ENCODE assay signal across 21 cellular contexts in the genomic region with DNA sequence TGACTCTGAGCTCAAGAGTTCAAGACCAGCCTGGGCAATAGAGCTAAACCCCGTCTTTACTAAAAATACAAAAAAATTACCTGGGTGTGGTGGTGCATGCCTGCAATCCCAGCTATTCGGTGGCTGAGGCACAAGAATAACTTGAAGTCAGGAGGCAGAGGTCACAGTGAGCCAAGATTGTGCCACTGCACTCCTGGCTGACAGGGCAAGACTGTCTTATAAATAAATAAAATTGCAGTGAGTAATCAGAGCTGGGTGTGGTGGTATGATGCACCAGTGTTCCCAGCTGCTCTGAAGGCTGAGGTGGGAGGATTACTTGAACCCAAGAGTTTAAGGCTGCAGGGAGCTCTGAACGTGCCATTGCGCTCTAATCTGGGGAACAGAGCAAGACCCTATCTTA. TPM values are rescaled to one million over a fixed set of nuclear protein-coding genes. Genes with fewer than 3 reads are reported as not detected.
A peak's percentile ranks its signal among the peaks of the same experiment; 100 is the strongest.
DNase-seq lines count a peak whose midpoint lies in the region; TF ChIP-seq lines count a peak whose summit lies in the region.
"Had no signal": no experiment of that assay in that cellular context is flagged by ENCODE, and none has a peak within 500 bp of the region (broad histone marks: within the 10 kb centered on the region; RNA-seq: fewer than 3 reads in every experiment).

No MANE protein-coding gene starts in this region.

- no peak for TF ChIP-seq CTCF in fibroblast of pulmonary artery (IDR thresholded peaks at IDR 0.05; ENCODE audit: low read length, missing control alignments)
- TF ChIP-seq CTCF in spleen (IDR thresholded peaks at IDR 0.05 in 8 of 11, conservative IDR thresholded peaks at IDR 0.05 in 3 of 11): no peak

- intact Hi-C loops in head of caudate nucleus (cut with DNase I) (no loop called here), spleen (cut with DNase I; ENCODE audit: low total_unique reads) (loop anchor here (10.0 kb wide), 1 partner anchor 69 kb away; no protein-coding TSS in a partner anchor)

- H3K27ac ChIP-seq in spleen: no peak overlapping the region
- H3K27ac ChIP-seq: gastroesophageal sphincter, neutrophil, SK-N-MC, thyroid gland had no signal

- WGBS in spleen, 5 donors: 89 to 92% (median 90%) methylated on average over 4 of the region's 4 CpGs

- no peaks in the 10 kb centered on the region for H3K36me3 ChIP-seq in spleen
- H3K36me3 ChIP-seq: BE2C, gastroesophageal sphincter, HAP-1, neutrophil, thyroid gland had no signal

- H3K4me3 ChIP-seq in fibroblast of pulmonary artery (replicated peaks; ENCODE audit: low read depth, low read length) (no peak overlapping the region), spleen (no peak overlapping the region)
- H3K4me3 ChIP-seq: gastroesophageal sphincter, HAP-1, SK-N-MC, thyroid gland had no signal

- H3K4me1 ChIP-seq in spleen: no peaks in the 10 kb centered on the region
- H3K4me1 ChIP-seq: BE2C, gastroesophageal sphincter, thyroid gland had no signal

- TF ChIP-seq POLR2A in spleen (IDR thresholded peaks at IDR 0.05): no peak

- no peaks in the 10 kb centered on the region for H3K27me3 ChIP-seq in spleen (replicated peaks in 1 of 7)
- H3K27me3 ChIP-seq: gastroesophageal sphincter, neutrophil, thyroid gland had no signal

- peak; percentile 69 for DNase-seq in HT1080 (ENCODE audit: low read depth)
- peak; percentile 19 for DNase-seq in amniotic epithelial cell (ENCODE audit: low read depth)
- DNase-seq in fibroblast of pulmonary artery (ENCODE audit: low read depth): peak; percentile 28
- DNase-seq in GDM1 (lab: John Stamatoyannopoulos, UW): no peak
- no peak for DNase-seq in head of caudate nucleus
- DNase-seq in spleen: no peak
- DNase-seq in DMS79 treated with DMSO at 0.1 percent for 48 hours (lab: John Stamatoyannopoulos, UW): no peak
- DNase-seq: activated B cell treated with CpG ODN at 0.5 μM for 24 hours; activated CD8-positive, alpha-beta memory T cell treated with anti-CD3 and anti-CD28 coated beads for 24 hours; activated naive CD4-positive, alpha-beta T cell treated with anti-CD3 and anti-CD28 coated beads, Interleukin-2, amount 50 U/mL, for 16 hours; activated T-cell treated with anti-CD3 and anti-CD28 coated beads, Interleukin-2, amount 50 U/mL, for 48 hours; BE2C; GF-D8; left ventricle myocardium superior; NCI-H1694; NCI-H2227 treated with DMSO at 0.1 percent for 48 hours; thyroid gland had no signal

- no peaks in the 10 kb centered on the region for H3K9me3 ChIP-seq in spleen
- H3K9me3 ChIP-seq: BE2C, gastroesophageal sphincter, HAP-1, neutrophil, thyroid gland had no signal

RNA-seq across cellular contexts. Expression of gene GCNT3, which starts 55.9 kb away (rescaled TPM):
- total RNA-seq in HT1080 (2014; rRNA removed; shearing (Covaris generic)): 0.10 and 0.79 TPM in 2 replicates
- polyA plus RNA-seq in HT1080 (2015; cell fraction: cytosol; rRNA removed): 0.20 and 0.26 TPM in 2 replicates
- polyA plus RNA-seq in HT1080 (2015; cell fraction: nucleus; rRNA removed): 0.47 and 0.58 TPM in 2 replicates
- 1 to 10 TPM in 1 of 7 donors, under 1 TPM in 3, not detected in 3; 0.15 to 1.4 (median 0.40) TPM for total RNA-seq in spleen
- under 1 TPM in 2 of 3 donors, not detected in 1; 0.15 to 0.22 TPM for polyA plus RNA-seq in spleen
- total RNA-seq: activated B cell treated with CpG ODN at 0.5 μM for 24 hours, left ventricle myocardium superior had no signal

Comparison
In these comparisons a context has a peak if more than half of its experiments do, and no peak if none do; other contexts are left out.
1. DNase-seq: peak in HT1080 (single experiment), amniotic epithelial cell (single experiment) and fibroblast of pulmonary artery (single experiment); none in GDM1 (single experiment), head of caudate nucleus (0 of 42), spleen (single experiment) and DMS79 treated with DMSO at 0.1 percent for 48 hours (single experiment).